ENCODE assay signal across 26 cellular contexts in genomic region chr14:85280074-85280473, GRCh38.
DNase-seq lines count a peak whose midpoint lies in the region; ATAC-seq, FAIRE-seq and TF ChIP-seq lines count a peak whose summit lies in the region.
"Had no signal": no experiment of that assay in that cellular context is flagged by ENCODE, and none has a peak within 500 bp of the region (broad histone marks: within the 10 kb centered on the region; RNA-seq: fewer than 3 reads in every experiment).

No MANE protein-coding gene starts in this region.

- no peak for TF ChIP-seq CTCF in HFFc6 (IDR thresholded peaks at IDR 0.05)
- no peak for TF ChIP-seq CTCF in RWPE1 (conservative IDR thresholded peaks at IDR 0.05; ENCODE audit: low read depth)
- no peak for TF ChIP-seq CTCF in epithelial cell of esophagus (IDR thresholded peaks at IDR 0.05; ENCODE audit: insufficient read depth, low read depth, low read length, missing control alignments)

- no peaks in the 10 kb centered on the region for H3K9me3 Mint-ChIP-seq in HFFc6
- H3K9me3 Mint-ChIP-seq: activated CD4-positive, alpha-beta T cell treated with anti-CD3 and anti-CD28 coated beads, Interleukin-2, amount 10 ng/mL, durations not matched to agents 24 days and 14 days; stimulated activated naive B cell treated with anti-CD40 and anti-IgM and Interleukin-4, amounts not matched to agents 10 μg/mL and 1 μg/mL and 100 μg/mL, for 72 hours had no signal

- intact Hi-C loops in head of caudate nucleus (cut with DNase I), result no loop called here

- CTCF ChIA-PET in RWPE1 (lab: Yijun Ruan, JAX), result interaction anchor here (0.6 kb wide), 1 partner anchor 241 kb away, joined by 3 read pairs; no protein-coding TSS in a partner anchor

- H3K27ac ChIP-seq in RWPE1, result no peak overlapping the region
- H3K27ac ChIP-seq: coronary artery, heart right ventricle, pancreas, skin epidermis, WERI-Rb-1 had no signal

- H3K27ac Mint-ChIP-seq in HFFc6, result peak overlapping the region; percentile 59
- H3K27ac Mint-ChIP-seq: activated CD4-positive, alpha-beta T cell treated with anti-CD3 and anti-CD28 coated beads, Interleukin-2, amount 10 ng/mL, durations not matched to agents 24 days and 14 days; activated naive CD4-positive, alpha-beta T cell treated with anti-CD3 and anti-CD28 coated beads, Interleukin-2, amount 50 U/mL, for 72 hours; stimulated activated naive B cell treated with anti-CD40 and anti-IgM and Interleukin-4, amounts not matched to agents 10 μg/mL and 1 μg/mL and 100 μg/mL, for 72 hours; type B pancreatic cell had no signal

- peak overlapping the region; percentile 31 for H3K4me3 Mint-ChIP-seq in HFFc6
- H3K4me3 Mint-ChIP-seq: activated CD4-positive, alpha-beta T cell treated with anti-CD3 and anti-CD28 coated beads, Interleukin-2, amount 10 ng/mL, durations not matched to agents 24 days and 14 days; stimulated activated naive B cell treated with anti-CD40 and anti-IgM and Interleukin-4, amounts not matched to agents 10 μg/mL and 1 μg/mL and 100 μg/mL, for 72 hours; type B pancreatic cell had no signal

- POLR2A ChIA-PET in RWPE1 (lab: Yijun Ruan, JAX; ENCODE audit: low non-redundant PET), result no interaction called here

- no peak for FAIRE-seq in urothelium cell line (lab: Jason Lieb, UNC)
- FAIRE-seq: GM12878, pancreas had no signal

- peaks cover 34% of the 10 kb centered on the region for H3K4me1 Mint-ChIP-seq in HFFc6 (ENCODE audit: low read depth)
- H3K4me1 Mint-ChIP-seq: activated CD4-positive, alpha-beta T cell treated with anti-CD3 and anti-CD28 coated beads, Interleukin-2, amount 10 ng/mL, durations not matched to agents 24 days and 14 days; stimulated activated naive B cell treated with anti-CD40 and anti-IgM and Interleukin-4, amounts not matched to agents 10 μg/mL and 1 μg/mL and 100 μg/mL, for 72 hours had no signal

- H3K36me3 Mint-ChIP-seq in HFFc6 (ENCODE audit: low read depth), result no peaks in the 10 kb centered on the region
- H3K36me3 Mint-ChIP-seq: activated naive CD4-positive, alpha-beta T cell treated with anti-CD3 and anti-CD28 coated beads, Interleukin-2, amount 50 U/mL, for 72 hours; stimulated activated naive B cell treated with anti-CD40 and anti-IgM and Interleukin-4, amounts not matched to agents 10 μg/mL and 1 μg/mL and 100 μg/mL, for 72 hours; type B pancreatic cell had no signal

- H3K4me3 ChIP-seq in epithelial cell of esophagus (ENCODE audit: low read length), result no peak overlapping the region
- H3K4me3 ChIP-seq: coronary artery, GM12878, heart right ventricle, lung, pancreas, skin epidermis had no signal

- ATAC-seq in GM18867 (IDR thresholded peaks at IDR 0.05; ENCODE audit: unreplicated experiment), result no peak
- ATAC-seq: activated naive CD4-positive, alpha-beta T cell treated with anti-CD3 and anti-CD28 coated beads, Interleukin-2, amount 50 U/mL, for 72 hours; GM12878; heart right ventricle; left cardiac atrium; Panc1; pancreas; stimulated activated naive B cell treated with anti-CD40 and anti-IgM and Interleukin-4, amounts not matched to agents 10 μg/mL and 1 μg/mL and 100 μg/mL, for 72 hours had no signal

- H3K27me3 Mint-ChIP-seq in HFFc6 (ENCODE audit: insufficient read depth), result no peaks in the 10 kb centered on the region
- H3K27me3 Mint-ChIP-seq: activated CD4-positive, alpha-beta T cell treated with anti-CD3 and anti-CD28 coated beads, Interleukin-2, amount 10 ng/mL, durations not matched to agents 24 days and 14 days; stimulated activated naive B cell treated with anti-CD40 and anti-IgM and Interleukin-4, amounts not matched to agents 10 μg/mL and 1 μg/mL and 100 μg/mL, for 72 hours; type B pancreatic cell had no signal

- DNase-seq in HFFc6 (peak; percentile 20), RWPE1 (ENCODE audit: low spot score) (peak; percentile 8), epithelial cell of esophagus (ENCODE audit: low read depth) (peak; percentile 2), stromal cell of bone marrow (ENCODE audit: low read depth) (peak; percentile 7), urothelium cell line (ENCODE audit: low spot score) (no peak), head of caudate nucleus (no peak)
- DNase-seq: activated CD4-positive, alpha-beta T cell treated with anti-CD3 and anti-CD28 coated beads, Interleukin-2, amount 10 ng/mL, durations not matched to agents 24 days and 14 days; activated effector memory CD4-positive, alpha-beta T cell treated with Interleukin-2 at 50 U/mL for 16 hours; activated T-cell treated with anti-CD3 and anti-CD28 coated beads, Interleukin-2, amount 50 U/mL, for 1 hour; effector memory CD4-positive, alpha-beta T cell; erythroblast; heart right ventricle; left cardiac atrium; NCI-H2107; pancreas; retina; stimulated activated naive B cell treated with anti-CD40 and anti-IgM and Interleukin-4, amounts not matched to agents 10 μg/mL and 1 μg/mL and 100 μg/mL, for 72 hours; WERI-Rb-1 had no signal

Comparison
In these comparisons a context has a peak if more than half of its experiments do, and no peak if none do; other contexts are left out.
1. DNase-seq: peak in HFFc6 (single experiment), RWPE1 (single experiment), epithelial cell of esophagus (single experiment) and stromal cell of bone marrow (single experiment); none in urothelium cell line (single experiment) and head of caudate nucleus (0 of 42).